In the genomic region with DNA sequence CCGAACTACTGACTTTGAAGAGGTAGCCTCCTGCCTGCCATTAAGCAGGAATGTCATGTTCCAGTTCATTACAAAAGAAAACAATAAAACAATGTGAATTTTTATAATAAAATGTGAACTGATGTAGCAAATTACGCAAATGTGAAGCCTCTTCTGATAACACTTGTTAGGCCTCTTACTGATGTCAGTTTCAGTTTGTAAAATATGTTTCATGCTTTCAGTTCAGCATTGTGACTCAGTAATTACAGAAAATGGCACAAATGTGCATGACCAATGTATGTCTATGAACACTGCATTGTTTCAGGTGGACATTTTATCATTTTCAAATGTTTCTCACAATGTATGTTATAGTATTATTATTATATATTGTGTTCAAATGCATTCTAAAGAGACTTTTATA, we compare ENCODE assay signal across 8 cellular contexts.
DNase-seq lines count a peak whose midpoint lies in the region; ATAC-seq and TF ChIP-seq lines count a peak whose summit lies in the region.

No MANE protein-coding gene starts in this region.

- H3K36me3 ChIP-seq in KMS-11 (ENCODE audit: insufficient read depth), result no peaks in the 10 kb centered on the region
- peaks cover 26% of the 10 kb centered on the region for H3K36me3 ChIP-seq in lower lobe of right lung

- H3K4me2 ChIP-seq in KMS-11, result peak overlapping the region; percentile 83

- peak overlapping the region; percentile 51; the same call in 1 of the 2 replicates for H2AFZ ChIP-seq in KMS-11 (ENCODE audit: low read depth)

- peaks cover 27% of the 10 kb centered on the region for H3K4me1 ChIP-seq in KMS-11 (ENCODE audit: low read depth, poor library complexity, severe bottlenecking)
- H3K4me1 ChIP-seq in lower lobe of right lung, result peaks cover 53% of the 10 kb centered on the region

- H3K9ac ChIP-seq in KMS-11, result no peak overlapping the region; the same call in 1 of the 2 replicates

- H3K79me2 ChIP-seq in KMS-11 (ENCODE audit: insufficient read depth, low read depth), result no peaks in the 10 kb centered on the region

- ATAC-seq in GM18499 (IDR thresholded peaks at IDR 0.05; ENCODE audit: insufficient read depth, unreplicated experiment) (peak; percentile 31), GM21717 (IDR thresholded peaks at IDR 0.05; ENCODE audit: unreplicated experiment) (peak; percentile 43), lower lobe of right lung (no peak)

- DNase-seq in lower lobe of right lung (no peak), G401 (ENCODE audit: low spot score) (no peak), T-helper 9 cell (no peak), nucleus accumbens (lab: John Stamatoyannopoulos, UW) (no peak)
- no peak for DNase-seq in activated effector memory CD4-positive, alpha-beta T cell treated with Interleukin-2 at 50 U/mL for 16 hours

- TF ChIP-seq CTCF in KMS-11 (conservative IDR thresholded peaks at IDR 0.05; ENCODE audit: low read depth, low read length) (no peak), lower lobe of right lung (IDR thresholded peaks at IDR 0.05) (no peak)

- H3K4me3 ChIP-seq in KMS-11 (IDR thresholded peaks at IDR 0.05; ENCODE audit: insufficient read depth, low read depth, low read length), result no peak overlapping the region
- no peak overlapping the region for H3K4me3 ChIP-seq in lower lobe of right lung

- no peaks in the 10 kb centered on the region for H4K20me1 ChIP-seq in KMS-11 (ENCODE audit: insufficient read depth)

- H3K9me3 ChIP-seq in lower lobe of right lung, result no peaks in the 10 kb centered on the region

- intact Hi-C loops in lower lobe of right lung (cut with DNase I), result no loop called here

- H3K27ac ChIP-seq in KMS-11 (peak overlapping the region; percentile 48; the same call in 1 of the 2 replicates), lower lobe of right lung (peak overlapping the region; percentile 22)

- H3K27me3 ChIP-seq in KMS-11 (ENCODE audit: insufficient read depth, low read depth), result no peaks in the 10 kb centered on the region
- no peaks in the 10 kb centered on the region for H3K27me3 ChIP-seq in lower lobe of right lung (ENCODE audit: low read depth)

- in situ Hi-C loops in G401 (cut with HindIII; ENCODE audit: low sequenced_read_pairs), result no loop called here

Comparison
In these comparisons a context has a peak if more than half of its experiments do, and no peak if none do; other contexts are left out.
1. ATAC-seq: peak in GM18499 (single experiment) and GM21717 (single experiment); none in lower lobe of right lung (0 of 2).